In genomic region chr7:136034132-136034531, GRCh38 we compare ENCODE assay signal across 23 cellular contexts. TPM values are rescaled to one million over a fixed set of nuclear protein-coding genes. Genes with fewer than 3 reads are reported as not detected.
DNase-seq lines count a peak whose midpoint lies in the region; ATAC-seq and TF ChIP-seq lines count a peak whose summit lies in the region.
"Had no signal": no experiment of that assay in that cellular context is flagged by ENCODE, and none has a peak within 500 bp of the region (broad histone marks: within the 10 kb centered on the region; RNA-seq: fewer than 3 reads in every experiment).

No MANE protein-coding gene starts in this region.

- DNase-seq in activated T-cell treated with anti-CD3 and anti-CD28 coated beads, Interleukin-2, amount 50 U/mL, for 24 hours, result no peak
- no peak for DNase-seq in activated T-cell treated with anti-CD3 and anti-CD28 coated beads, Interleukin-2, amount 50 U/mL, for 48 hours
- DNase-seq in cardiac muscle cell (ENCODE audit: low read depth in 1 of 2, low spot score in 1 of 2) (peak in 1 of 2 donors; percentile 38), T-helper 2 cell (no peak)
- DNase-seq: activated CD8-positive, alpha-beta T cell treated with anti-CD3 and anti-CD28 coated beads for 36 hours; activated T-cell treated with anti-CD3 and anti-CD28 coated beads for 4 hours; aorta; Caco-2; DMS79 treated with DMSO at 0.1 percent for 48 hours; mucosa of descending colon; NCI-H146; NCI-H524 treated with DMSO at 0.1 percent for 48 hours; stimulated activated CD4-positive, alpha-beta T cell treated with anti-CD3 and anti-CD28 coated beads, Interleukin-4, amount 100 ng/mL, for 1 hour; stimulated activated naive CD4-positive, alpha-beta T cell treated with Interleukin-2 at 50 U/mL for 16 hours; upper lobe of left lung had no signal

- no peaks in the 10 kb centered on the region for H3K9me3 Mint-ChIP-seq in activated T-cell treated with anti-CD3 and anti-CD28 coated beads, Interleukin-2, amount 50 U/mL, for 24 hours
- no peaks in the 10 kb centered on the region for H3K9me3 Mint-ChIP-seq in nephron
- H3K9me3 Mint-ChIP-seq: activated CD8-positive, alpha-beta T cell treated with anti-CD3 and anti-CD28 coated beads for 36 hours; activated naive CD4-positive, alpha-beta T cell treated with anti-CD3 and anti-CD28 coated beads, Interleukin-2, amount 50 U/mL, for 24 hours had no signal

- H3K36me3 ChIP-seq in cardiac muscle cell (no peaks in the 10 kb centered on the region), urinary bladder (ENCODE audit: insufficient read depth) (no peaks in the 10 kb centered on the region)
- H3K36me3 ChIP-seq: upper lobe of left lung had no signal

- H3K4me3 Mint-ChIP-seq in activated T-cell treated with anti-CD3 and anti-CD28 coated beads, Interleukin-2, amount 50 U/mL, for 24 hours, result no peak overlapping the region
- H3K4me3 Mint-ChIP-seq in nephron, result no peak overlapping the region
- H3K4me3 Mint-ChIP-seq: activated CD8-positive, alpha-beta T cell treated with anti-CD3 and anti-CD28 coated beads for 36 hours; activated naive CD4-positive, alpha-beta T cell treated with anti-CD3 and anti-CD28 coated beads, Interleukin-2, amount 50 U/mL, for 24 hours; GM23338; WTC11 had no signal

- H3K27me3 ChIP-seq in cardiac muscle cell, result no peaks in the 10 kb centered on the region
- H3K27me3 ChIP-seq: upper lobe of left lung had no signal

- no peak for TF ChIP-seq CTCF in cardiac muscle cell (IDR thresholded peaks at IDR 0.05; ENCODE audit: low read depth, low read length)
- no peak for TF ChIP-seq CTCF in nephron (IDR thresholded peaks at IDR 0.05; ENCODE audit: unreplicated experiment in 3 of 3)

- ATAC-seq in GM21723 (IDR thresholded peaks at IDR 0.05; ENCODE audit: unreplicated experiment) (no peak), HG02973 (IDR thresholded peaks at IDR 0.05; ENCODE audit: unreplicated experiment) (no peak)
- ATAC-seq: activated CD8-positive, alpha-beta T cell treated with anti-CD3 and anti-CD28 coated beads for 36 hours; GM23338; mucosa of descending colon; WTC11 had no signal

- no peak overlapping the region for H3K4me3 ChIP-seq in cardiac muscle cell
- H3K4me3 ChIP-seq in urinary bladder (ENCODE audit: low read depth, low read length), result no peak overlapping the region
- H3K4me3 ChIP-seq: GM23338, mucosa of descending colon, upper lobe of left lung had no signal

- peaks cover 49% of the 10 kb centered on the region for H3K4me1 Mint-ChIP-seq in activated T-cell treated with anti-CD3 and anti-CD28 coated beads, Interleukin-2, amount 50 U/mL, for 24 hours (ENCODE audit: low read depth)
- peaks cover 34% of the 10 kb centered on the region for H3K4me1 Mint-ChIP-seq in nephron

- no peaks in the 10 kb centered on the region for H3K9me3 ChIP-seq in cardiac muscle cell (ENCODE audit: low read depth)
- H3K9me3 ChIP-seq: Caco-2, mucosa of descending colon, upper lobe of left lung had no signal

- WGBS in urinary bladder, result 64% methylated on average over 3 of the region's 3 CpGs

- peak overlapping the region; percentile 50 for H3K27ac Mint-ChIP-seq in activated T-cell treated with anti-CD3 and anti-CD28 coated beads, Interleukin-2, amount 50 U/mL, for 24 hours
- peak overlapping the region; percentile 70 to 84 (median 75) for H3K27ac Mint-ChIP-seq in nephron
- H3K27ac Mint-ChIP-seq: activated CD8-positive, alpha-beta T cell treated with anti-CD3 and anti-CD28 coated beads for 36 hours; activated naive CD4-positive, alpha-beta T cell treated with anti-CD3 and anti-CD28 coated beads, Interleukin-2, amount 50 U/mL, for 24 hours; GM23338; progenitor cell of endocrine pancreas; WTC11 had no signal

- H3K27ac ChIP-seq in cardiac muscle cell (peak overlapping the region; percentile 88), urinary bladder (ENCODE audit: low read depth) (peak overlapping the region; percentile 65)
- H3K27ac ChIP-seq: upper lobe of left lung had no signal

- H3K4me1 ChIP-seq in cardiac muscle cell (ENCODE audit: low read depth) (peaks cover 42% of the 10 kb centered on the region), urinary bladder (ENCODE audit: insufficient read depth) (no peaks in the 10 kb centered on the region)
- H3K4me1 ChIP-seq: Caco-2, upper lobe of left lung had no signal

- H3K36me3 Mint-ChIP-seq in activated T-cell treated with anti-CD3 and anti-CD28 coated beads, Interleukin-2, amount 50 U/mL, for 24 hours (ENCODE audit: low read depth), result no peaks in the 10 kb centered on the region
- H3K36me3 Mint-ChIP-seq in nephron (ENCODE audit: low read depth), result no peaks in the 10 kb centered on the region

- peaks cover 3% of the 10 kb centered on the region for H3K27me3 Mint-ChIP-seq in activated T-cell treated with anti-CD3 and anti-CD28 coated beads, Interleukin-2, amount 50 U/mL, for 24 hours
- H3K27me3 Mint-ChIP-seq in nephron (ENCODE audit: low read depth), result no peaks in the 10 kb centered on the region
- H3K27me3 Mint-ChIP-seq: activated CD8-positive, alpha-beta T cell treated with anti-CD3 and anti-CD28 coated beads for 36 hours; activated naive CD4-positive, alpha-beta T cell treated with anti-CD3 and anti-CD28 coated beads, Interleukin-2, amount 50 U/mL, for 24 hours; progenitor cell of endocrine pancreas had no signal

RNA-seq across cellular contexts. Expression of gene MTPN, which starts 57.0 kb away (rescaled TPM):
- total RNA-seq in cardiac muscle cell (110 and 141 TPM in 2 replicates), urinary bladder (148 TPM)
- polyA plus RNA-seq in cardiac muscle cell (79.0 and 86.1 TPM in 2 replicates), urinary bladder (118 TPM)
